ENCODE assay signal across 10 cellular contexts in the genomic region with DNA sequence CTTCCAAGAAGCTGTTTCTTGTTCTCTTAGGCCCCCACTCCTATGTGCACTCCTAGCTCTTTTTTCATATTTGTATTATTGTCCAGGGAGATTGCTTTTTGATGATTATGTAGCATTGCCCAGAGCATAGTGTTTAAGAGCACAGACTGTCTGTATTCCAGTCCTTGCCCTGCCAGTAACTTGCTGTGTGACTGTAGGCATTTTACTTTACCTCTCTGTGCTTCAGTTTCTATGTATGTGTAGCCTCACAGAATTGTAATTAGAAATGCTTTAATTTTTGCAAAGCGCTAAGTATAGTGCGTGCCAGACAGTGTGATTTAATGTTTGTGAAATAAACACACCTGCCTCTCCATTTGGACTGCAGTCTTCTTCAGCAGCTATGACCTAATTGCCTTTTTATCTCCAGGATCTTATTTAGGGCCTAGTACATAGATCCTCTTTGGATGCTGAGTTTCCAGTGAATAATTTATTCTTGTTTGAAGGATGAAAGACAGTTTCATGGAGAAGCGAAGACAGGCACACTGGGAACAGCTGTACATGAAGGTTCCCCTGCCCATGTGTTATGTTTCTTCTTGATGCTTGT. TPM values are rescaled to one million over a fixed set of nuclear protein-coding genes. Genes with fewer than 3 reads are reported as not detected.
DNase-seq lines count a peak whose midpoint lies in the region; FAIRE-seq and TF ChIP-seq lines count a peak whose summit lies in the region.
"Had no signal": no experiment of that assay in that cellular context is flagged by ENCODE, and none has a peak within 500 bp of the region (broad histone marks: within the 10 kb centered on the region; RNA-seq: fewer than 3 reads in every experiment).

No MANE protein-coding gene starts in this region.

- peaks cover 23% of the 10 kb centered on the region for H3K4me1 ChIP-seq in CD8-positive, alpha-beta memory T cell (ENCODE audit: insufficient read depth, low read length)
- peaks cover 21% of the 10 kb centered on the region for H3K4me1 ChIP-seq in neural progenitor cell

- no peaks in the 10 kb centered on the region for H3K9me3 ChIP-seq in CD8-positive, alpha-beta memory T cell (ENCODE audit: low read length)
- no peaks in the 10 kb centered on the region for H3K9me3 ChIP-seq in neural progenitor cell (ENCODE audit: low read depth)

- H3K27me3 ChIP-seq in CD8-positive, alpha-beta memory T cell (ENCODE audit: insufficient read depth, low read length, poor library complexity, severe bottlenecking) = no peaks in the 10 kb centered on the region
- H3K27me3 ChIP-seq in neural progenitor cell = no peaks in the 10 kb centered on the region

- CTCF ChIA-PET in CD8-positive, alpha-beta memory T cell (lab: Charles Lee) = no interaction called here

- no peaks in the 10 kb centered on the region for H3K27me3 Mint-ChIP-seq in CD8-positive, alpha-beta memory T cell
- H3K27me3 Mint-ChIP-seq in dendritic cell treated with granulocyte-macrophage colony-stimulating factor and Interleukin-4, amounts not matched to agents 40 ng/mL and 50 ng/mL, for 4 days = no peaks in the 10 kb centered on the region
- peaks cover 2% of the 10 kb centered on the region for H3K27me3 Mint-ChIP-seq in neural progenitor cell (ENCODE audit: insufficient read depth, low read depth)

- H4K20me1 ChIP-seq in neural progenitor cell (ENCODE audit: low read depth) = peaks cover 37% of the 10 kb centered on the region

- peaks cover 59 to 63% (median 62%) of the 10 kb centered on the region in 3 donors for H3K4me1 Mint-ChIP-seq in CD8-positive, alpha-beta memory T cell
- peaks cover 67% of the 10 kb centered on the region for H3K4me1 Mint-ChIP-seq in dendritic cell treated with granulocyte-macrophage colony-stimulating factor and Interleukin-4, amounts not matched to agents 40 ng/mL and 50 ng/mL, for 4 days (ENCODE audit: low read depth)
- H3K4me1 Mint-ChIP-seq in neural progenitor cell = peaks cover 8% of the 10 kb centered on the region

- H3K36me3 Mint-ChIP-seq in CD8-positive, alpha-beta memory T cell = peaks cover 3 to 30% (median 11%) of the 10 kb centered on the region in 3 donors
- H3K36me3 Mint-ChIP-seq in dendritic cell treated with granulocyte-macrophage colony-stimulating factor and Interleukin-4, amounts not matched to agents 40 ng/mL and 50 ng/mL, for 4 days (ENCODE audit: low read depth) = peaks cover 46% of the 10 kb centered on the region
- H3K36me3 Mint-ChIP-seq in neural progenitor cell = no peaks in the 10 kb centered on the region

- POLR2A ChIA-PET in CD8-positive, alpha-beta memory T cell (lab: Charles Lee) = no interaction called here

- no peak overlapping the region for H3K4me3 ChIP-seq in CD8-positive, alpha-beta memory T cell (ENCODE audit: low read length)
- peak overlapping the region; percentile 98 for H3K4me3 ChIP-seq in NB4 (ENCODE audit: low read depth, low read length)
- H3K4me3 ChIP-seq in neural progenitor cell = peak overlapping the region; percentile 90

- TF ChIP-seq CTCF in NB4 (IDR thresholded peaks at IDR 0.05; ENCODE audit: low read depth, low read length) (no peak), neural progenitor cell (IDR thresholded peaks at IDR 0.05) (no peak)

- H2AFZ ChIP-seq in neural progenitor cell (replicated peaks) = no peak overlapping the region

- H3K9ac ChIP-seq in neural progenitor cell = peak overlapping the region; percentile 36

- peak overlapping the region; percentile 70 to 100 (median 99) for H3K4me3 Mint-ChIP-seq in CD8-positive, alpha-beta memory T cell
- H3K4me3 Mint-ChIP-seq in dendritic cell treated with granulocyte-macrophage colony-stimulating factor and Interleukin-4, amounts not matched to agents 40 ng/mL and 50 ng/mL, for 4 days = peak overlapping the region; percentile 98
- peak overlapping the region; percentile 96 for H3K4me3 Mint-ChIP-seq in neural progenitor cell

- no peak for TF ChIP-seq POLR2A in NB4 (IDR thresholded peaks at IDR 0.05; ENCODE audit: extremely low read depth, insufficient read length)
- TF ChIP-seq POLR2A in H54 (IDR thresholded peaks at IDR 0.05; ENCODE audit: low read depth, low read length) = no peak

- H3K36me3 ChIP-seq in CD8-positive, alpha-beta memory T cell (ENCODE audit: insufficient read depth, low read length) = peaks cover 9% of the 10 kb centered on the region
- H3K36me3 ChIP-seq in neural progenitor cell = no peaks in the 10 kb centered on the region

- H3K79me2 ChIP-seq in neural progenitor cell (ENCODE audit: low read depth) = peaks cover 64% of the 10 kb centered on the region

- DNase-seq in CD8-positive, alpha-beta memory T cell = no peak
- DNase-seq in NB4 (ENCODE audit: low read depth) (no peak), neural progenitor cell (ENCODE audit: low spot score) (no peak), H54 (ENCODE audit: insufficient read length, low spot score) (no peak), NCI-H69 (lab: John Stamatoyannopoulos, UW) (no peak), anterior cingulate cortex (lab: John Stamatoyannopoulos, UW) (no peak)
- DNase-seq in central memory CD4-positive, alpha-beta T cell = no peak
- DNase-seq: hypothalamus, NCI-H2171 treated with DMSO at 0.1 percent for 48 hours had no signal

- H3F3A ChIP-seq in neural progenitor cell (ENCODE audit: low read depth) = peaks cover 3% of the 10 kb centered on the region

- H3K27ac Mint-ChIP-seq in CD8-positive, alpha-beta memory T cell = peak overlapping the region; percentile 41 to 100 (median 97)
- no peak overlapping the region for H3K27ac Mint-ChIP-seq in dendritic cell treated with granulocyte-macrophage colony-stimulating factor and Interleukin-4, amounts not matched to agents 40 ng/mL and 50 ng/mL, for 4 days
- no peak overlapping the region for H3K27ac Mint-ChIP-seq in neural progenitor cell

- intact Hi-C loops in dendritic cell treated with granulocyte-macrophage colony-stimulating factor and Interleukin-4, amounts not matched to agents 40 ng/mL and 50 ng/mL, for 4 days (cut with micrococcal nuclease) = no loop called here

- peak overlapping the region; percentile 97 for H3K4me2 ChIP-seq in neural progenitor cell

- FAIRE-seq in H54 (lab: Jason Lieb, UNC) = no peak

- no peak overlapping the region for H3K27ac ChIP-seq in CD8-positive, alpha-beta memory T cell (ENCODE audit: low read depth, low read length)
- H3K27ac ChIP-seq in neural progenitor cell = no peak overlapping the region

- H3K9me3 Mint-ChIP-seq in CD8-positive, alpha-beta memory T cell = peaks cover 0 to 2% (median 0%) of the 10 kb centered on the region in 5 donors
- H3K9me3 Mint-ChIP-seq in dendritic cell treated with granulocyte-macrophage colony-stimulating factor and Interleukin-4, amounts not matched to agents 40 ng/mL and 50 ng/mL, for 4 days = peaks cover 7% of the 10 kb centered on the region
- H3K9me3 Mint-ChIP-seq in neural progenitor cell = peaks cover 5% of the 10 kb centered on the region

RNA-seq across cellular contexts. Expression of gene SEC23IP, which starts 1.4 kb away (rescaled TPM):
- total RNA-seq in CD8-positive, alpha-beta memory T cell = 10 to 100 TPM; 74.0 to 79.0 TPM
- polyA plus RNA-seq in CD8-positive, alpha-beta memory T cell = 46.4 TPM
- total RNA-seq in neural progenitor cell (ENCODE audit: low replicate concordance) = 23.4 and 39.2 TPM in 2 replicates

RNA-seq across cellular contexts. Expression of gene MCMBP, which starts 21.3 kb away (rescaled TPM):
- total RNA-seq in CD8-positive, alpha-beta memory T cell = 100 to 1,000 TPM; 136 to 137 TPM
- polyA plus RNA-seq in CD8-positive, alpha-beta memory T cell = 58.7 TPM
- total RNA-seq in neural progenitor cell (ENCODE audit: low replicate concordance) = 63.4 and 86.3 TPM in 2 replicates

Comparison
In these comparisons a context has a peak if more than half of its experiments do, and no peak if none do; other contexts are left out.
1. H3K27ac Mint-ChIP-seq: peak in CD8-positive, alpha-beta memory T cell (8 of 8); none in dendritic cell treated with granulocyte-macrophage colony-stimulating factor and Interleukin-4, amounts not matched to agents 40 ng/mL and 50 ng/mL, for 4 days (single experiment) and neural progenitor cell (single experiment).
2. Peak in every context shown above with its lines, with median percentiles within 50 percentile points of each other: H3K4me3 Mint-ChIP-seq.